In genomic region chr1:230026572-230026971, GRCh38 we compare ENCODE assay signal across 20 cellular contexts. TPM values are rescaled to one million over a fixed set of nuclear protein-coding genes. Genes with fewer than 3 reads are reported as not detected.
DNase-seq lines count a peak whose midpoint lies in the region; ATAC-seq and TF ChIP-seq lines count a peak whose summit lies in the region.
"Had no signal": no experiment of that assay in that cellular context is flagged by ENCODE, and none has a peak within 500 bp of the region (broad histone marks: within the 10 kb centered on the region; RNA-seq: fewer than 3 reads in every experiment).

No MANE protein-coding gene starts in this region.

- peak in 2 of 3 donors; percentile 27 to 57 for DNase-seq in right cardiac atrium
- no peak for DNase-seq in left ventricle myocardium inferior
- DNase-seq in esophagus muscularis mucosa (ENCODE audit: extremely low spot score): peak; percentile 70
- DNase-seq in neuronal stem cell (ENCODE audit: low spot score): no peak
- DNase-seq in DMS79 (lab: John Stamatoyannopoulos, UW): no peak
- no peak for DNase-seq in activated CD4-positive, alpha-beta T cell treated with anti-CD3 and anti-CD28 coated beads, Interleukin-2, amount 10 ng/mL, durations not matched to agents 7 days and 5 days
- DNase-seq in Karpas-422: no peak
- DNase-seq in cerebellar nuclear complex (lab: John Stamatoyannopoulos, UW): no peak
- DNase-seq: AML-193, DMS 273 treated with DMSO at 0.1 percent for 48 hours, GDM1, H7, NCI-H1105 treated with DMSO at 0.1 percent for 48 hours, NCI-H1694 treated with DMSO at 0.1 percent for 48 hours, NCI-H510A, NCI-H774, SHP77 had no signal

- no peaks in the 10 kb centered on the region for H3K36me3 Mint-ChIP-seq in activated CD4-positive, alpha-beta T cell treated with anti-CD3 and anti-CD28 coated beads, Interleukin-2, amount 10 ng/mL, durations not matched to agents 7 days and 5 days (ENCODE audit: low read depth)

- no peak overlapping the region for H3K27ac Mint-ChIP-seq in activated CD4-positive, alpha-beta T cell treated with anti-CD3 and anti-CD28 coated beads, Interleukin-2, amount 10 ng/mL, durations not matched to agents 7 days and 5 days

- H2BK15ac ChIP-seq in neuronal stem cell (ENCODE audit: low read length): no peak overlapping the region

- H3K27me3 ChIP-seq in right cardiac atrium (ENCODE audit: control insufficient read depth, insufficient read depth) (no peaks in the 10 kb centered on the region), left ventricle myocardium inferior (ENCODE audit: low read depth) (no peaks in the 10 kb centered on the region), esophagus muscularis mucosa (no peaks in the 10 kb centered on the region), neuronal stem cell (ENCODE audit: control insufficient read depth in 3 of 3, insufficient read depth in 3 of 3, low read depth in 1 of 3, low read length in 3 of 3) (peaks cover 0 to 7% (median 4%) of the 10 kb centered on the region in 3 experiments), Karpas-422 (ENCODE audit: low read length) (no peaks in the 10 kb centered on the region)

- intact Hi-C loops in right cardiac atrium (cut with DNase I) (no loop called here), left ventricle myocardium inferior (cut with micrococcal nuclease) (no loop called here), esophagus muscularis mucosa (cut with DNase I) (no loop called here)

- peaks cover 13% of the 10 kb centered on the region for H3K4me1 Mint-ChIP-seq in activated CD4-positive, alpha-beta T cell treated with anti-CD3 and anti-CD28 coated beads, Interleukin-2, amount 10 ng/mL, durations not matched to agents 7 days and 5 days

- peak overlapping the region; percentile 5 for H3K9ac ChIP-seq in neuronal stem cell (ENCODE audit: low read depth, low read length, poor library complexity)
- H3K9ac ChIP-seq in Karpas-422 (ENCODE audit: low read length): no peak overlapping the region

- no peak overlapping the region for H3K14ac ChIP-seq in neuronal stem cell (ENCODE audit: low read length)

- no peak overlapping the region for H2BK5ac ChIP-seq in neuronal stem cell (ENCODE audit: low read length)

- H3K27ac ChIP-seq in right cardiac atrium (ENCODE audit: low read length) (no peak overlapping the region), left ventricle myocardium inferior (replicated peaks) (no peak overlapping the region), esophagus muscularis mucosa (replicated peaks in 1 of 4) (no peak overlapping the region), neuronal stem cell (replicated peaks; ENCODE audit: low read length) (no peak overlapping the region), Karpas-422 (ENCODE audit: low read length) (no peak overlapping the region)
- H3K27ac ChIP-seq: 22Rv1, HL-60 had no signal

- H3K79me2 ChIP-seq in Karpas-422 (ENCODE audit: low read length): no peaks in the 10 kb centered on the region

- H3K36me3 ChIP-seq in left ventricle myocardium inferior (no peaks in the 10 kb centered on the region), esophagus muscularis mucosa (no peaks in the 10 kb centered on the region), neuronal stem cell (replicated peaks in 1 of 2; ENCODE audit: control insufficient read depth in 2 of 2, insufficient read depth in 2 of 2, low read length in 2 of 2) (no peaks in the 10 kb centered on the region), Karpas-422 (ENCODE audit: insufficient read depth, low read length) (no peaks in the 10 kb centered on the region)

- H4K8ac ChIP-seq in neuronal stem cell (ENCODE audit: low read depth, low read length): no peak overlapping the region

- POLR2A ChIA-PET in activated CD4-positive, alpha-beta T cell treated with anti-CD3 and anti-CD28 coated beads, Interleukin-2, amount 10 ng/mL, durations not matched to agents 7 days and 5 days (lab: Charles Lee): no interaction called here

- CTCF ChIA-PET in activated CD4-positive, alpha-beta T cell treated with anti-CD3 and anti-CD28 coated beads, Interleukin-2, amount 10 ng/mL, durations not matched to agents 7 days and 5 days (lab: Charles Lee): interaction anchor here (1.3 kb wide), 1 partner anchor 82 kb away, joined by 3 read pairs; no protein-coding TSS in a partner anchor

- H3K4me1 ChIP-seq in right cardiac atrium (ENCODE audit: control insufficient read depth, insufficient read depth, low read length): no peaks in the 10 kb centered on the region
- no peaks in the 10 kb centered on the region for H3K4me1 ChIP-seq in left ventricle myocardium inferior
- H3K4me1 ChIP-seq in esophagus muscularis mucosa: no peaks in the 10 kb centered on the region
- peaks cover 0 to 1% of the 10 kb centered on the region in 2 donors for H3K4me1 ChIP-seq in neuronal stem cell (ENCODE audit: control insufficient read depth in 2 of 2, insufficient read depth in 1 of 2, low read depth in 1 of 2, low read length in 2 of 2)
- H3K4me1 ChIP-seq in Karpas-422 (ENCODE audit: low read length): no peaks in the 10 kb centered on the region

- H3K4me3 ChIP-seq in right cardiac atrium (ENCODE audit: low read length) (no peak overlapping the region), left ventricle myocardium inferior (no peak overlapping the region), esophagus muscularis mucosa (no peak overlapping the region), neuronal stem cell (ENCODE audit: low read length in 2 of 2) (no peak overlapping the region), Karpas-422 (ENCODE audit: low read length) (no peak overlapping the region)

- no peak overlapping the region for H2AK5ac ChIP-seq in neuronal stem cell (ENCODE audit: low read depth, low read length)

- H3K23ac ChIP-seq in neuronal stem cell (ENCODE audit: low read depth, low read length, poor library complexity): no peak overlapping the region

- no peaks in the 10 kb centered on the region for H3K27me3 Mint-ChIP-seq in activated CD4-positive, alpha-beta T cell treated with anti-CD3 and anti-CD28 coated beads, Interleukin-2, amount 10 ng/mL, durations not matched to agents 7 days and 5 days

- no peaks in the 10 kb centered on the region for H3K9me3 ChIP-seq in right cardiac atrium (ENCODE audit: control insufficient read depth, low read length)
- peaks cover 12% of the 10 kb centered on the region for H3K9me3 ChIP-seq in left ventricle myocardium inferior (replicated peaks)
- peaks cover 0 to 9% (median 4%) of the 10 kb centered on the region in 4 donors for H3K9me3 ChIP-seq in esophagus muscularis mucosa
- no peaks in the 10 kb centered on the region for H3K9me3 ChIP-seq in neuronal stem cell (replicated peaks in 1 of 2; ENCODE audit: control insufficient read depth in 2 of 2, insufficient read depth in 1 of 2, low read depth in 1 of 2, low read length in 2 of 2)
- H3K9me3 ChIP-seq in Karpas-422 (ENCODE audit: low read length): no peaks in the 10 kb centered on the region

- no peak for ATAC-seq in right cardiac atrium

- no peaks in the 10 kb centered on the region for H4K20me1 ChIP-seq in Karpas-422 (ENCODE audit: insufficient read depth, low read depth, low read length)

- H2BK12ac ChIP-seq in neuronal stem cell (ENCODE audit: low read length): no peak overlapping the region

- H4K91ac ChIP-seq in neuronal stem cell (ENCODE audit: low read depth, low read length, poor library complexity): no peak overlapping the region

- H3K4me3 Mint-ChIP-seq in activated CD4-positive, alpha-beta T cell treated with anti-CD3 and anti-CD28 coated beads, Interleukin-2, amount 10 ng/mL, durations not matched to agents 7 days and 5 days: no peak overlapping the region
- H3K4me3 Mint-ChIP-seq: IgD-negative memory B cell had no signal

- TF ChIP-seq CTCF in left ventricle myocardium inferior (IDR thresholded peaks at IDR 0.05; ENCODE audit: borderline replicate concordance) (no peak), esophagus muscularis mucosa (IDR thresholded peaks at IDR 0.05) (no peak)

- no peaks in the 10 kb centered on the region for H3K79me1 ChIP-seq in neuronal stem cell (ENCODE audit: low read depth, low read length)

- H2BK120ac ChIP-seq in neuronal stem cell (ENCODE audit: low read depth, low read length): no peak overlapping the region

- no peak for TF ChIP-seq POLR2A in esophagus muscularis mucosa (IDR thresholded peaks at IDR 0.05; ENCODE audit: low read depth)

- H2AFZ ChIP-seq in neuronal stem cell (ENCODE audit: low read length) (no peak overlapping the region), Karpas-422 (ENCODE audit: low read length) (no peak overlapping the region)

- whole genome bisulfite sequencing in right cardiac atrium: 72% methylated on average over 5 of the region's 5 CpGs
- 65% methylated on average over 5 of the region's 5 CpGs for WGBS in esophagus muscularis mucosa
- no CpG with 5 or more reads among the region's 5 CpGs for WGBS in neuronal stem cell (ENCODE audit: extremely low coverage in 2 of 2, insufficient read length in 2 of 2, insufficient replicate concordance in 1 of 2), 2 donors

- no peak for TF ChIP-seq EP300 in esophagus muscularis mucosa (IDR thresholded peaks at IDR 0.05)

- H3K4me2 ChIP-seq in neuronal stem cell (ENCODE audit: insufficient read depth, low read length, poor library complexity, severe bottlenecking): no peak overlapping the region
- H3K4me2 ChIP-seq in Karpas-422 (ENCODE audit: low read depth, low read length, poor library complexity, severe bottlenecking): no peak overlapping the region

- H3K9me3 Mint-ChIP-seq in activated CD4-positive, alpha-beta T cell treated with anti-CD3 and anti-CD28 coated beads, Interleukin-2, amount 10 ng/mL, durations not matched to agents 7 days and 5 days: peaks cover 2% of the 10 kb centered on the region

- no peak overlapping the region for H3K4ac ChIP-seq in neuronal stem cell (ENCODE audit: low read length)

- H3K9me2 ChIP-seq in Karpas-422 (replicated peaks; ENCODE audit: insufficient read depth, low read length): no peaks in the 10 kb centered on the region

- H3K18ac ChIP-seq in neuronal stem cell (ENCODE audit: low read length): no peak overlapping the region

RNA-seq across cellular contexts. Expression of gene GALNT2, which starts 40.5 kb away (rescaled TPM):
- 10 to 100 TPM; 36.8 to 45.5 (median 40.5) TPM for total RNA-seq in right cardiac atrium
- polyA plus RNA-seq in right cardiac atrium: 27.4 TPM
- 28.3 TPM for total RNA-seq in left ventricle myocardium inferior
- total RNA-seq in esophagus muscularis mucosa: 100 to 1,000 TPM in 3 of 4 donors, 10 to 100 TPM in 1; 89.6 to 145 (median 129) TPM
- polyA plus RNA-seq in neuronal stem cell (2013, experiment 1 of 2): 40.1 TPM
- polyA plus RNA-seq in neuronal stem cell (2013, experiment 2 of 2): 39.4 TPM
- 10 to 100 TPM; 22.7 to 28.4 TPM for total RNA-seq in activated CD4-positive, alpha-beta T cell treated with anti-CD3 and anti-CD28 coated beads, Interleukin-2, amount 10 ng/mL, durations not matched to agents 7 days and 5 days
- 2.7 and 4.4 TPM in 2 replicates for total RNA-seq in Karpas-422 (2014; rRNA removed; shearing (Covaris generic); ENCODE audit: low replicate concordance)

Comparison
In these comparisons a context has a peak if more than half of its experiments do, and no peak if none do; other contexts are left out.
1. DNase-seq: peak in right cardiac atrium (2 of 3) and esophagus muscularis mucosa (single experiment); none in left ventricle myocardium inferior (single experiment), neuronal stem cell (single experiment), DMS79 (single experiment), activated CD4-positive, alpha-beta T cell treated with anti-CD3 and anti-CD28 coated beads, Interleukin-2, amount 10 ng/mL, durations not matched to agents 7 days and 5 days (single experiment), Karpas-422 (single experiment) and cerebellar nuclear complex (0 of 2).